In genomic region chr1:25618433-25618808, GRCh38 we compare ENCODE assay signal across 8 cellular contexts. TPM values are rescaled to one million over a fixed set of nuclear protein-coding genes. Genes with fewer than 3 reads are reported as not detected.
DNase-seq lines count a peak whose midpoint lies in the region; ATAC-seq and TF ChIP-seq lines count a peak whose summit lies in the region.

No MANE protein-coding gene starts in this region.

- no TSS peak for BruUV-seq in Calu3 (replicated peaks; lab: Mats Ljungman, UMichigan)

- ATAC-seq in WTC11 (no peak), right cardiac atrium (no peak), SK-N-SH treated with all-trans-retinoic acid at 6 μM for 48 hours (no peak), GM21360 (IDR thresholded peaks at IDR 0.05; ENCODE audit: unreplicated experiment) (no peak), GM18511 (IDR thresholded peaks at IDR 0.05; ENCODE audit: unreplicated experiment) (no peak)

- H3K4me3 Mint-ChIP-seq in Calu3 (ENCODE audit: low read depth, unreplicated experiment) (peak overlapping the region; percentile 50), WTC11 (peak overlapping the region; percentile 76)

- H3K27ac Mint-ChIP-seq in Calu3 (ENCODE audit: unreplicated experiment), result no peak overlapping the region
- H3K27ac Mint-ChIP-seq in WTC11, result no peak overlapping the region

- H3K4me1 Mint-ChIP-seq in Calu3 (ENCODE audit: low read depth, unreplicated experiment) (no peaks in the 10 kb centered on the region), WTC11 (peaks cover 28% of the 10 kb centered on the region)

- DNase-seq in Calu3, result no peak
- DNase-seq in WTC11 (ENCODE audit: low spot score), result no peak
- DNase-seq in right cardiac atrium, result no peak
- peak; percentile 50 for DNase-seq in retina
- no peak for DNase-seq in RPMI8226

- peaks cover 9% of the 10 kb centered on the region for H3K4me1 ChIP-seq in right cardiac atrium (ENCODE audit: control insufficient read depth, insufficient read depth, low read length)

- TF ChIP-seq CTCF in Calu3 (IDR thresholded peaks at IDR 0.05; ENCODE audit: unreplicated experiment) (no peak), WTC11 (IDR thresholded peaks at IDR 0.05) (no peak)

- WGBS in right cardiac atrium, result 56% methylated on average over 4 of the region's 4 CpGs

- intact Hi-C loops in Calu3 (cut with micrococcal nuclease; ENCODE audit: unreplicated experiment), result no loop called here
- intact Hi-C loops in right cardiac atrium (cut with DNase I), result loop anchor here (5.0 to 10.0 kb wide), 4 partner anchors 66 to 179 kb away; no protein-coding TSS in a partner anchor

- H3K4me3 ChIP-seq in right cardiac atrium (ENCODE audit: low read length), result peak overlapping the region; percentile 98

- H3K27me3 ChIP-seq in right cardiac atrium (ENCODE audit: control insufficient read depth, insufficient read depth), result no peaks in the 10 kb centered on the region

- no peaks in the 10 kb centered on the region for H3K9me3 ChIP-seq in right cardiac atrium (ENCODE audit: control insufficient read depth, low read length)

- H3K27ac ChIP-seq in right cardiac atrium (ENCODE audit: low read length), result no peak overlapping the region

- H3K27me3 Mint-ChIP-seq in Calu3 (ENCODE audit: unreplicated experiment) (peaks cover 84% of the 10 kb centered on the region), WTC11 (ENCODE audit: low read depth) (peaks cover 40% of the 10 kb centered on the region)

- H3K36me3 Mint-ChIP-seq in Calu3 (ENCODE audit: insufficient read depth, unreplicated experiment), result peaks cover 6% of the 10 kb centered on the region
- H3K36me3 Mint-ChIP-seq in WTC11, result no peaks in the 10 kb centered on the region

- POLR2A ChIA-PET in WTC11 (lab: Charles Lee), result no interaction called here

- CTCF ChIA-PET in Calu3 (lab: Charles Lee) (interaction anchor here (0.7 to 1.8 kb wide), 2 partner anchors 10 to 183 kb away, joined by 4 to 6 read pairs; no protein-coding TSS in a partner anchor), WTC11 (lab: Charles Lee) (interaction anchor here (0.6 to 4.5 kb wide), 36 partner anchors 10 to 274 kb away, joined by 3 to 43 read pairs (median 4); partner anchors contain the start of genes LDLRAP1, MTFR1L and SELENON)

- H3K9me3 Mint-ChIP-seq in Calu3 (ENCODE audit: low read depth, unreplicated experiment) (no peaks in the 10 kb centered on the region), WTC11 (no peaks in the 10 kb centered on the region)

TF ChIP-seq in WTC11, 78 proteins besides CTCF, POLR2A, EP300 and RAD21:
- TF ChIP-seq SP1 (CRISPR knock-in tag; conservative IDR thresholded peaks at IDR 0.05) (0 out of 2 replicates have a peak, but pooled peaks have one; percentile 37), MYBL2 (CRISPR knock-in tag; IDR thresholded peaks at IDR 0.05) (no peak), CREB1 (CRISPR knock-in tag; IDR thresholded peaks at IDR 0.05) (no peak), NFE2L1 (CRISPR knock-in tag; IDR thresholded peaks at IDR 0.05) (0 out of 2 replicates have a peak, but pooled peaks have one; percentile 20)

TF ChIP-seq in SK-N-SH treated with all-trans-retinoic acid at 6 μM for 48 hours, 23 proteins besides CTCF, POLR2A, EP300 and RAD21:
- no peak for TF ChIP-seq GLIS3 (CRISPR knock-in tag; IDR thresholded peaks at IDR 0.05)
- TF ChIP-seq CREB5 (CRISPR knock-in tag; IDR thresholded peaks at IDR 0.05; ENCODE audit: low read depth), result no peak
- no peak for TF ChIP-seq ZNF565 (CRISPR knock-in tag; conservative IDR thresholded peaks at IDR 0.05; ENCODE audit: low read depth)

RNA-seq across cellular contexts. Expression of gene MAN1C1, which starts 1.8 kb away (rescaled TPM):
- total RNA-seq in Calu3 (2022) (0.14 and 0.37 TPM in 2 replicates), WTC11 (2021) (10.4 to 16.8 TPM (median 12.2 TPM) in 3 replicates), right cardiac atrium (10 to 100 TPM; 10.6 to 15.7 (median 12.8) TPM)
- polyA plus RNA-seq in right cardiac atrium, result 9.1 TPM
